Comparison of ENCODE assay signal across 9 cellular contexts in genomic region chr22:19039796-19040580, GRCh38.
"Had no signal": no experiment of that assay in that cellular context is flagged by ENCODE, and none has a peak within 500 bp of the region (broad histone marks: within the 10 kb centered on the region; RNA-seq: fewer than 3 reads in every experiment).

No MANE protein-coding gene starts in this region.

- H3K9me3 Mint-ChIP-seq: activated CD4-positive, alpha-beta T cell treated with anti-CD3 and anti-CD28 coated beads, Interleukin-2, amount 10 ng/mL, durations not matched to agents 24 days and 14 days; mesothelial cell of epicardium; stimulated activated naive CD8-positive, alpha-beta T cell treated with anti-CD3 and anti-CD28 coated beads, Interleukin-15, Interleukin-2, amounts not matched to agents 100 ng/mL and 50 ng/mL, for 24 hours; T-cell had no signal

- H3K4me1 Mint-ChIP-seq: activated CD4-positive, alpha-beta T cell treated with anti-CD3 and anti-CD28 coated beads, Interleukin-2, amount 10 ng/mL, durations not matched to agents 24 days and 14 days; mesothelial cell of epicardium had no signal

- H3K27me3 Mint-ChIP-seq: activated CD4-positive, alpha-beta T cell treated with anti-CD3 and anti-CD28 coated beads, Interleukin-2, amount 10 ng/mL, durations not matched to agents 24 days and 14 days; stimulated activated naive CD8-positive, alpha-beta T cell treated with anti-CD3 and anti-CD28 coated beads, Interleukin-15, Interleukin-2, amounts not matched to agents 100 ng/mL and 50 ng/mL, for 24 hours; T-cell had no signal

- DNase-seq: activated CD4-positive, alpha-beta T cell treated with anti-CD3 and anti-CD28 coated beads, Interleukin-2, amount 10 ng/mL, durations not matched to agents 24 days and 14 days; activated gamma-delta T cell treated with Interleukin-2 at 50 U/mL for 16 hours; activated T-cell treated with anti-CD3 and anti-CD28 coated beads for 4 hours; esophagus squamous epithelium; foreskin fibroblast; stimulated activated CD4-positive, alpha-beta T cell treated with anti-CD3 and anti-CD28 coated beads, Interleukin-1b, Interleukin-23, amount 100 ng/mL, for 48 hours; T-cell had no signal

- ATAC-seq: T-cell had no signal

- H3K4me3 Mint-ChIP-seq: activated CD4-positive, alpha-beta T cell treated with anti-CD3 and anti-CD28 coated beads, Interleukin-2, amount 10 ng/mL, durations not matched to agents 24 days and 14 days; mesothelial cell of epicardium; stimulated activated naive CD8-positive, alpha-beta T cell treated with anti-CD3 and anti-CD28 coated beads, Interleukin-15, Interleukin-2, amounts not matched to agents 100 ng/mL and 50 ng/mL, for 24 hours; T-cell had no signal

- H3K27ac Mint-ChIP-seq: activated CD4-positive, alpha-beta T cell treated with anti-CD3 and anti-CD28 coated beads, Interleukin-2, amount 10 ng/mL, durations not matched to agents 24 days and 14 days; mesothelial cell of epicardium; stimulated activated naive CD8-positive, alpha-beta T cell treated with anti-CD3 and anti-CD28 coated beads, Interleukin-15, Interleukin-2, amounts not matched to agents 100 ng/mL and 50 ng/mL, for 24 hours; T-cell had no signal
